In genomic region chr18:51933903-51934302, GRCh38 we compare ENCODE assay signal across 11 cellular contexts.
"Had no signal": no experiment of that assay in that cellular context is flagged by ENCODE, and none has a peak within 500 bp of the region (broad histone marks: within the 10 kb centered on the region; RNA-seq: fewer than 3 reads in every experiment).

No MANE protein-coding gene starts in this region.

- H3K27ac ChIP-seq: GM23248 had no signal

- H2AFZ ChIP-seq: GM23248, GM23338 had no signal

- H3K4me1 ChIP-seq: HAP-1 had no signal

- H3K4me3 ChIP-seq: GM23248, GM23338, HAP-1 had no signal

- ATAC-seq: GM23338, HCT116 had no signal

- H3K4me3 Mint-ChIP-seq: GM23338, H9, HFFc6 had no signal

- H3K9me3 ChIP-seq: HAP-1 had no signal

- FAIRE-seq: H1, H54 had no signal

- DNase-seq: GM23248, GOT3, H7, H9, HCEC 1CT, HFFc6 had no signal

- H3K27ac Mint-ChIP-seq: GM23338, H9, HFFc6 had no signal

- H3K4me2 ChIP-seq: GM23338 had no signal

- H3K36me3 ChIP-seq: HAP-1 had no signal

- H3K9ac ChIP-seq: GM23248 had no signal
